1 cellular context compared by ENCODE assay signal in the genomic region with DNA sequence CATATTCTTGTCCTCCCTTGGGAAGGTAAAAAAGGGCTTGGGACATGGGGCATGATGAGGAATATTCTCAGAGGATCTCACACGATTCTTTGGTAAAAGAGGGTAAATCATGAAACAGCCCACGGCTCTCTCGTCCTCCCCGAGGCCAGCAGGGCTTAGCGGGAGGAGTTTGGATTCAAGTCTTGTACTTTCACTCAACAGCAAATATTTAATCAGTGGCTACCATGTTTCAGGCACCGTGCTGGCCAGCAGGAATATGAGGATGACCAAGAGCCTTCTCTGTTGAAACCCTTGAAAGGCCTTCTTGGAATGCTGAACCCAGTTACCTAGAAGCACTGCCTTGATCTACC.
TF ChIP-seq lines count a peak whose summit lies in the region.

No MANE protein-coding gene starts in this region.

TF ChIP-seq in HEK293, 187 proteins besides CTCF, POLR2A, EP300 and RAD21 (continued from another document):
- TF ChIP-seq, protein P1, sequence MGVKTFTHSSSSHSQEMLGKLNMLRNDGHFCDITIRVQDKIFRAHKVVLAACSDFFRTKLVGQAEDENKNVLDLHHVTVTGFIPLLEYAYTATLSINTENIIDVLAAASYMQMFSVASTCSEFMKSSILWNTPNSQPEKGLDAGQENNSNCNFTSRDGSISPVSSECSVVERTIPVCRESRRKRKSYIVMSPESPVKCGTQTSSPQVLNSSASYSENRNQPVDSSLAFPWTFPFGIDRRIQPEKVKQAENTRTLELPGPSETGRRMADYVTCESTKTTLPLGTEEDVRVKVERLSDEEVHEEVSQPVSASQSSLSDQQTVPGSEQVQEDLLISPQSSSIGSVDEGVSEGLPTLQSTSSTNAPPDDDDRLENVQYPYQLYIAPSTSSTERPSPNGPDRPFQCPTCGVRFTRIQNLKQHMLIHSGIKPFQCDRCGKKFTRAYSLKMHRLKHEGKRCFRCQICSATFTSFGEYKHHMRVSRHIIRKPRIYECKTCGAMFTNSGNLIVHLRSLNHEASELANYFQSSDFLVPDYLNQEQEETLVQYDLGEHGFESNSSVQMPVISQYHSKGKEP (tag by site-specific recombination; IDR thresholded peaks at IDR 0.05) = no peak
- TF ChIP-seq ZNF426 (tag by site-specific recombination; IDR thresholded peaks at IDR 0.05) (no peak), ZBTB20 (tag by site-specific recombination; IDR thresholded peaks at IDR 0.05) (no peak), ZNF658 (tag by site-specific recombination; IDR thresholded peaks at IDR 0.05) (no peak), HOXD13 (CRISPR knock-in tag; IDR thresholded peaks at IDR 0.05; ENCODE audit: borderline replicate concordance) (no peak)
- TF ChIP-seq, protein P2, sequence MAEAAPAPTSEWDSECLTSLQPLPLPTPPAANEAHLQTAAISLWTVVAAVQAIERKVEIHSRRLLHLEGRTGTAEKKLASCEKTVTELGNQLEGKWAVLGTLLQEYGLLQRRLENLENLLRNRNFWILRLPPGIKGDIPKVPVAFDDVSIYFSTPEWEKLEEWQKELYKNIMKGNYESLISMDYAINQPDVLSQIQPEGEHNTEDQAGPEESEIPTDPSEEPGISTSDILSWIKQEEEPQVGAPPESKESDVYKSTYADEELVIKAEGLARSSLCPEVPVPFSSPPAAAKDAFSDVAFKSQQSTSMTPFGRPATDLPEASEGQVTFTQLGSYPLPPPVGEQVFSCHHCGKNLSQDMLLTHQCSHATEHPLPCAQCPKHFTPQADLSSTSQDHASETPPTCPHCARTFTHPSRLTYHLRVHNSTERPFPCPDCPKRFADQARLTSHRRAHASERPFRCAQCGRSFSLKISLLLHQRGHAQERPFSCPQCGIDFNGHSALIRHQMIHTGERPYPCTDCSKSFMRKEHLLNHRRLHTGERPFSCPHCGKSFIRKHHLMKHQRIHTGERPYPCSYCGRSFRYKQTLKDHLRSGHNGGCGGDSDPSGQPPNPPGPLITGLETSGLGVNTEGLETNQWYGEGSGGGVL (tag by site-specific recombination; IDR thresholded peaks at IDR 0.05) = no peak
